19 cellular contexts compared by ENCODE assay signal in genomic region chr5:59253625-59254024, GRCh38.
DNase-seq lines count a peak whose midpoint lies in the region; ATAC-seq and TF ChIP-seq lines count a peak whose summit lies in the region.
"Had no signal": no experiment of that assay in that cellular context is flagged by ENCODE, and none has a peak within 500 bp of the region (broad histone marks: within the 10 kb centered on the region; RNA-seq: fewer than 3 reads in every experiment).

No MANE protein-coding gene starts in this region.

- DNase-seq in transverse colon: no peak
- DNase-seq in gastrocnemius medialis: no peak
- no peak for DNase-seq in HUDEP-2 (lab: John Stamatoyannopoulos, UW; ENCODE audit: unreplicated experiment in 76 of 76)
- no peak for DNase-seq in T-helper 1 cell
- DNase-seq: CD4-positive, CD25-positive, alpha-beta regulatory T cell; CD8-positive, alpha-beta T cell; DMS53; DMS79 treated with DMSO at 0.1 percent for 48 hours; GF-D8; H9; HFFc6 had no signal

- no peak overlapping the region for H3K9ac ChIP-seq in rectal smooth muscle tissue (ENCODE audit: low read length)
- H3K9ac ChIP-seq: BLaER1 had no signal

- H3K36me3 ChIP-seq in HEK293 (ENCODE audit: control insufficient read depth in 2 of 2, insufficient read depth in 1 of 2, low read length in 2 of 2): no peaks in the 10 kb centered on the region
- H3K36me3 ChIP-seq in gastroesophageal sphincter: no peaks in the 10 kb centered on the region
- no peaks in the 10 kb centered on the region for H3K36me3 ChIP-seq in rectal smooth muscle tissue (ENCODE audit: control insufficient read depth, insufficient read depth, low read length)
- no peaks in the 10 kb centered on the region for H3K36me3 ChIP-seq in transverse colon
- H3K36me3 ChIP-seq in gastrocnemius medialis: no peaks in the 10 kb centered on the region
- H3K36me3 ChIP-seq: BLaER1 had no signal

- TF ChIP-seq EP300 in gastroesophageal sphincter (IDR thresholded peaks at IDR 0.05): no peak
- no peak for TF ChIP-seq EP300 in transverse colon (IDR thresholded peaks at IDR 0.05; ENCODE audit: low read depth)

- WGBS in gastroesophageal sphincter (ENCODE audit: low coverage in 1 of 2), 2 donors: 43 to 56% methylated on average over 1 of the region's 1 CpG
- WGBS in transverse colon (ENCODE audit: low coverage in 1 of 2), 2 donors: 64 to 79% methylated on average over 1 of the region's 1 CpG

- H3K9me3 ChIP-seq in HEK293 (ENCODE audit: control insufficient read depth, insufficient read depth, low read depth, low read length) (no peaks in the 10 kb centered on the region), gastroesophageal sphincter (peaks cover 0 to 8% (median 0%) of the 10 kb centered on the region in 3 donors), transverse colon (no peaks in the 10 kb centered on the region), gastrocnemius medialis (no peaks in the 10 kb centered on the region)
- H3K9me3 ChIP-seq: BLaER1, Caco-2 had no signal

- intact Hi-C loops in transverse colon (cut with DNase I; ENCODE audit: low total_unique reads): no loop called here
- intact Hi-C loops in gastrocnemius medialis (cut with DNase I; ENCODE audit: low total_unique reads): no loop called here

- no peak for TF ChIP-seq CTCF in HEK293 (tag by site-specific recombination; IDR thresholded peaks at IDR 0.05)
- no peak for TF ChIP-seq CTCF in gastroesophageal sphincter (IDR thresholded peaks at IDR 0.05)
- no peak for TF ChIP-seq CTCF in transverse colon (IDR thresholded peaks at IDR 0.05)
- no peak for TF ChIP-seq CTCF in gastrocnemius medialis (IDR thresholded peaks at IDR 0.05 in 4 of 5, conservative IDR thresholded peaks at IDR 0.05 in 1 of 5)

- POLR2A ChIA-PET in HEK293 (lab: Yijun Ruan, JAX): no interaction called here

- no peaks in the 10 kb centered on the region for H3K27me3 ChIP-seq in gastroesophageal sphincter
- H3K27me3 ChIP-seq in rectal smooth muscle tissue (ENCODE audit: control insufficient read depth, insufficient read depth, low read length): no peaks in the 10 kb centered on the region
- no peaks in the 10 kb centered on the region for H3K27me3 ChIP-seq in transverse colon
- no peaks in the 10 kb centered on the region for H3K27me3 ChIP-seq in gastrocnemius medialis
- H3K27me3 ChIP-seq: BLaER1 had no signal

- TF ChIP-seq POLR2A in gastroesophageal sphincter (IDR thresholded peaks at IDR 0.05): no peak
- TF ChIP-seq POLR2A in transverse colon (IDR thresholded peaks at IDR 0.05): no peak
- no peak for TF ChIP-seq POLR2A in gastrocnemius medialis (IDR thresholded peaks at IDR 0.05)

- no peak overlapping the region for H3K4me3 ChIP-seq in HEK293 (ENCODE audit: low read depth, low read length)
- no peak overlapping the region for H3K4me3 ChIP-seq in gastroesophageal sphincter
- no peak overlapping the region for H3K4me3 ChIP-seq in rectal smooth muscle tissue (ENCODE audit: low read length)
- no peak overlapping the region for H3K4me3 ChIP-seq in transverse colon
- no peak overlapping the region for H3K4me3 ChIP-seq in gastrocnemius medialis
- H3K4me3 ChIP-seq: BLaER1, GM23338 had no signal

- H3K4me1 ChIP-seq in HEK293 (ENCODE audit: control insufficient read depth, insufficient read depth, low read length): peaks cover 29% of the 10 kb centered on the region
- H3K4me1 ChIP-seq in gastroesophageal sphincter: peaks cover 0 to 57% (median 6%) of the 10 kb centered on the region in 3 donors
- peaks cover 19% of the 10 kb centered on the region for H3K4me1 ChIP-seq in rectal smooth muscle tissue (ENCODE audit: control insufficient read depth, insufficient read depth, low read length)
- peaks cover 4 to 38% (median 11%) of the 10 kb centered on the region in 4 donors for H3K4me1 ChIP-seq in transverse colon
- peaks cover 27 to 49% of the 10 kb centered on the region in 2 donors for H3K4me1 ChIP-seq in gastrocnemius medialis
- H3K4me1 ChIP-seq: BLaER1 had no signal

- in situ Hi-C loops in transverse colon (cut with MboI; ENCODE audit: low pct_ligation_motif_present in 1 of 4, low pct_unique_long_range_greater_than_20kb in 1 of 4, low sequenced_read_pairs in 3 of 4) (no loop called here), gastrocnemius medialis (cut with MboI; ENCODE audit: low sequenced_read_pairs in 4 of 4) (no loop called here)

- ATAC-seq in gastroesophageal sphincter (no peak), gastrocnemius medialis (no peak)
- ATAC-seq: CD8-positive, alpha-beta T cell; GM23338; HCT116 had no signal

- CTCF ChIA-PET in HEK293 (lab: Yijun Ruan, JAX): interaction anchor here (0.5 to 1.2 kb wide), 2 partner anchors 65 to 559 kb away, joined by 3 to 7 read pairs; no protein-coding TSS in a partner anchor

- H3K27ac ChIP-seq in HEK293 (ENCODE audit: extremely low read depth, low read depth, low read length) (no peak overlapping the region), gastroesophageal sphincter (peak overlapping the region in 3 of 4 donors; percentile 3 to 72 (median 53)), rectal smooth muscle tissue (ENCODE audit: low read depth, low read length) (peak overlapping the region; percentile 40), transverse colon (peak overlapping the region; percentile 31 to 78 (median 51)), gastrocnemius medialis (peak overlapping the region in 1 of 4 donors; percentile 24)
- H3K27ac ChIP-seq: BLaER1, C4-2B had no signal

TF ChIP-seq in HEK293, 187 proteins besides CTCF, POLR2A, EP300 and RAD21:
- TF ChIP-seq ZNF473 (tag by site-specific recombination; IDR thresholded peaks at IDR 0.05) (no peak), ZNF184 (tag by site-specific recombination; IDR thresholded peaks at IDR 0.05) (peak; percentile 61; the same call in 1 of the 2 replicates)
